ENCODE assay signal across 21 cellular contexts in genomic region chr14:87252103-87252502, GRCh38.
DNase-seq lines count a peak whose midpoint lies in the region; ATAC-seq and TF ChIP-seq lines count a peak whose summit lies in the region.
"Had no signal": no experiment of that assay in that cellular context is flagged by ENCODE, and none has a peak within 500 bp of the region (broad histone marks: within the 10 kb centered on the region; RNA-seq: fewer than 3 reads in every experiment).

No MANE protein-coding gene starts in this region.

- no peaks in the 10 kb centered on the region for H4K20me1 ChIP-seq in H9 (ENCODE audit: control insufficient read depth, insufficient read depth, insufficient read length)

- H3K36me3 Mint-ChIP-seq in H9 (ENCODE audit: insufficient read depth in 1 of 3, low read depth in 3 of 3): peaks cover 3 to 7% (median 4%) of the 10 kb centered on the region in 3 experiments; a peak in 3 of 7 replicates
- H3K36me3 Mint-ChIP-seq in activated naive CD4-positive, alpha-beta T cell treated with anti-CD3 and anti-CD28 coated beads for 36 hours (ENCODE audit: low read depth): no peaks in the 10 kb centered on the region

- no peak overlapping the region for H3K56ac ChIP-seq in H9 (ENCODE audit: insufficient read length, low read depth, low read length)

- H3K27me3 ChIP-seq in H9 (ENCODE audit: insufficient read depth, low read length): no peaks in the 10 kb centered on the region
- H3K27me3 ChIP-seq in adrenal gland: no peaks in the 10 kb centered on the region

- H3K14ac ChIP-seq in H9 (ENCODE audit: insufficient read depth, low read length): no peak overlapping the region

- H3K79me2 ChIP-seq in H9 (ENCODE audit: insufficient read depth, low read length): no peaks in the 10 kb centered on the region

- peaks cover 2% of the 10 kb centered on the region; the same call in 1 of the 2 replicates for H3K27me3 Mint-ChIP-seq in H9 (ENCODE audit: low read depth)
- H3K27me3 Mint-ChIP-seq in activated naive CD4-positive, alpha-beta T cell treated with anti-CD3 and anti-CD28 coated beads for 36 hours (ENCODE audit: low read depth): no peaks in the 10 kb centered on the region
- H3K27me3 Mint-ChIP-seq: B cell; CD4-positive, alpha-beta T cell had no signal

- H2AFZ ChIP-seq in H9 (ENCODE audit: low read length): peak overlapping the region; percentile 65

- no peak for TF ChIP-seq POLR2A in adrenal gland (IDR thresholded peaks at IDR 0.05)

- H3K23ac ChIP-seq in H9 (ENCODE audit: insufficient read length, low read depth, low read length): no peak overlapping the region

- ATAC-seq in HG02884 (IDR thresholded peaks at IDR 0.05; ENCODE audit: unreplicated experiment): no peak
- ATAC-seq: K562 had no signal

- no peaks in the 10 kb centered on the region for H3K79me1 ChIP-seq in H9 (ENCODE audit: insufficient read depth, low read depth, low read length, poor library complexity, severe bottlenecking)

- no peak overlapping the region for H3K27ac Mint-ChIP-seq in H9
- no peak overlapping the region for H3K27ac Mint-ChIP-seq in activated naive CD4-positive, alpha-beta T cell treated with anti-CD3 and anti-CD28 coated beads for 36 hours
- H3K27ac Mint-ChIP-seq: B cell; CD4-positive, alpha-beta T cell had no signal

- intact Hi-C loops in adrenal gland (cut with DNase I): no loop called here
- intact Hi-C loops in activated naive CD4-positive, alpha-beta T cell treated with anti-CD3 and anti-CD28 coated beads for 36 hours (cut with micrococcal nuclease): no loop called here

- no peak overlapping the region for H2BK20ac ChIP-seq in H9 (ENCODE audit: low read depth, low read length, poor library complexity, severe bottlenecking)

- H3K4me3 ChIP-seq in adrenal gland: no peak overlapping the region
- H3K4me3 ChIP-seq: K562 had no signal

- H3K9ac ChIP-seq in H9 (ENCODE audit: extremely low read depth, insufficient read length, low read length): no peak overlapping the region

- no peak overlapping the region for H3T11ph ChIP-seq in H9 (ENCODE audit: low read length)

- H4K5ac ChIP-seq in H9 (ENCODE audit: insufficient read length, low read depth, low read length): no peak overlapping the region

- no peaks in the 10 kb centered on the region for H3K23me2 ChIP-seq in H9 (ENCODE audit: insufficient read length, low read depth, low read length, poor library complexity, severe bottlenecking)

- no peak overlapping the region for H2BK12ac ChIP-seq in H9 (ENCODE audit: insufficient read length, low read depth, low read length)

- H3K4me1 ChIP-seq in H9 (ENCODE audit: insufficient read depth, low read length): no peaks in the 10 kb centered on the region
- no peaks in the 10 kb centered on the region for H3K4me1 ChIP-seq in adrenal gland (replicated peaks in 1 of 2)

- H4K8ac ChIP-seq in H9 (replicated peaks; ENCODE audit: insufficient read length, low read depth, low read length): no peak overlapping the region

- CTCF ChIA-PET in activated naive CD4-positive, alpha-beta T cell treated with anti-CD3 and anti-CD28 coated beads for 36 hours (lab: Charles Lee): no interaction called here

- no peak overlapping the region for H2AK5ac ChIP-seq in H9 (ENCODE audit: insufficient read length, low read length)

- no peak overlapping the region for H3K4me3 Mint-ChIP-seq in H9
- no peak overlapping the region for H3K4me3 Mint-ChIP-seq in activated naive CD4-positive, alpha-beta T cell treated with anti-CD3 and anti-CD28 coated beads for 36 hours
- H3K4me3 Mint-ChIP-seq: B cell; CD4-positive, alpha-beta T cell had no signal

- peaks cover 6 to 12% of the 10 kb centered on the region in 2 experiments; a peak in 2 of 4 replicates for H3K4me1 Mint-ChIP-seq in H9
- H3K4me1 Mint-ChIP-seq in activated naive CD4-positive, alpha-beta T cell treated with anti-CD3 and anti-CD28 coated beads for 36 hours (ENCODE audit: low read depth): no peaks in the 10 kb centered on the region
- H3K4me1 Mint-ChIP-seq: B cell had no signal

- no peaks in the 10 kb centered on the region for H3K36me3 ChIP-seq in adrenal gland (replicated peaks in 1 of 2)

- H3K9me3 Mint-ChIP-seq in H9: peaks cover 4 to 5% of the 10 kb centered on the region in 2 experiments; a peak in 3 of 5 replicates
- H3K9me3 Mint-ChIP-seq in activated naive CD4-positive, alpha-beta T cell treated with anti-CD3 and anti-CD28 coated beads for 36 hours: peaks cover 9% of the 10 kb centered on the region

- WGBS in H9 (ENCODE audit: extremely low coverage, insufficient read length, low lambda C conversion rate): no CpG with 5 or more reads among the region's 5 CpGs
- WGBS in adrenal gland, 4 donors: 30 to 68% (median 39%) methylated on average over 5 of the region's 5 CpGs

- no peak overlapping the region for H3K4ac ChIP-seq in H9 (ENCODE audit: low read depth, low read length)

- H3K4me2 ChIP-seq in H9 (ENCODE audit: insufficient read depth, insufficient read length, low read length): no peak overlapping the region

- H3K9me3 ChIP-seq in H9 (ENCODE audit: control insufficient read depth, low read depth, low read length) (no peaks in the 10 kb centered on the region), adrenal gland (replicated peaks in 1 of 3) (no peaks in the 10 kb centered on the region)

- H4K91ac ChIP-seq in H9 (ENCODE audit: insufficient read length, low read depth, low read length): no peak overlapping the region

- H3K27ac ChIP-seq in H9 (ENCODE audit: insufficient read length, low read depth, low read length) (no peak overlapping the region), adrenal gland (no peak overlapping the region)
- H3K27ac ChIP-seq: HL-60 had no signal

- H3K18ac ChIP-seq in H9 (ENCODE audit: insufficient read length, low read depth, low read length): no peak overlapping the region

- no peak overlapping the region for H2BK15ac ChIP-seq in H9 (ENCODE audit: low read depth, low read length)

- DNase-seq in H9: no peak
- DNase-seq in MV-4-11 (lab: John Stamatoyannopoulos, UW): peak; percentile 16
- DNase-seq in adrenal gland: peak in 4 of 7 donors; percentile 10 to 15 (median 12)
- DNase-seq in islet precursor cell: peak; percentile 59
- no peak for DNase-seq in activated naive CD4-positive, alpha-beta T cell treated with anti-CD3 and anti-CD28 coated beads for 36 hours
- DNase-seq in NCI-H524 treated with DMSO at 0.1 percent for 48 hours (lab: John Stamatoyannopoulos, UW): no peak
- no peak for DNase-seq in stimulated activated CD4-positive, alpha-beta T cell treated with anti-CD3 and anti-CD28 coated beads, Interleukin-2, amount 100 ng/mL, for 48 hours
- DNase-seq: Calu3; CD4-positive, alpha-beta T cell; DMS79 treated with DMSO at 0.1 percent for 48 hours; MM.1S; NCI-H1417 treated with DMSO at 0.1 percent for 48 hours; NCI-H2029 treated with DMSO at 0.1 percent for 48 hours; NCI-H2227 treated with DMSO at 0.1 percent for 48 hours; NCI-H526 treated with DMSO at 0.1 percent for 48 hours; Right ventricle myocardium superior; SW 1271 had no signal

- no peak overlapping the region for H2BK120ac ChIP-seq in H9 (ENCODE audit: low read depth, low read length, poor library complexity, severe bottlenecking)

- H2BK5ac ChIP-seq in H9 (ENCODE audit: insufficient read length, low read length): no peak overlapping the region

- no peak for TF ChIP-seq CTCF in H9 (conservative IDR thresholded peaks at IDR 0.05)
- no peak for TF ChIP-seq CTCF in adrenal gland (IDR thresholded peaks at IDR 0.05)

Comparison
In these comparisons a context has a peak if more than half of its experiments do, and no peak if none do; other contexts are left out.
1. DNase-seq: peak in MV-4-11 (single experiment), adrenal gland (4 of 7) and islet precursor cell (single experiment); none in H9 (single experiment), activated naive CD4-positive, alpha-beta T cell treated with anti-CD3 and anti-CD28 coated beads for 36 hours (single experiment), NCI-H524 treated with DMSO at 0.1 percent for 48 hours (single experiment) and stimulated activated CD4-positive, alpha-beta T cell treated with anti-CD3 and anti-CD28 coated beads, Interleukin-2, amount 100 ng/mL, for 48 hours (0 of 2).